In genomic region chr22:37696657-37697539, GRCh38 we compare ENCODE assay signal across 8 cellular contexts. TPM values are rescaled to one million over a fixed set of nuclear protein-coding genes. Genes with fewer than 3 reads are reported as not detected.
DNase-seq lines count a peak whose midpoint lies in the region; ATAC-seq, FAIRE-seq and TF ChIP-seq lines count a peak whose summit lies in the region.

TSS of gene TRIOBP (plus strand) at chr22:37697048. CDS start at chr22:37701366, 4,318 bp downstream.

- H3K27ac Mint-ChIP-seq in activated CD4-positive, alpha-beta T cell treated with anti-CD3 and anti-CD28 coated beads, Interleukin-2, amount 10 ng/mL, durations not matched to agents 24 days and 14 days, result peak within 1 kb of the TSS; percentile 58

- intact Hi-C loops in activated CD4-positive, alpha-beta T cell treated with anti-CD3 and anti-CD28 coated beads, Interleukin-2, amount 10 ng/mL, durations not matched to agents 24 days and 14 days (cut with micrococcal nuclease), result loop anchor here (1.0 kb wide), 1 partner anchor 11 kb away; the partner anchor contains the start of gene NOL12

- FAIRE-seq in urothelium cell line (lab: Jason Lieb, UNC), result no peak

- TF ChIP-seq CTCF in GM10266 (IDR thresholded peaks at IDR 0.05; ENCODE audit: control insufficient read depth, insufficient read depth, low read depth, missing control alignments) (peak; percentile 28), choroid plexus epithelial cell (conservative IDR thresholded peaks at IDR 0.05; ENCODE audit: low read depth, low read length) (peak; percentile 56)

- peak; percentile 84 for ATAC-seq in HG02884 (IDR thresholded peaks at IDR 0.05; ENCODE audit: unreplicated experiment)

- H3K27me3 Mint-ChIP-seq in activated CD4-positive, alpha-beta T cell treated with anti-CD3 and anti-CD28 coated beads, Interleukin-2, amount 10 ng/mL, durations not matched to agents 24 days and 14 days, result no peaks in the 10 kb centered on the region

- H3K4me1 Mint-ChIP-seq in activated CD4-positive, alpha-beta T cell treated with anti-CD3 and anti-CD28 coated beads, Interleukin-2, amount 10 ng/mL, durations not matched to agents 24 days and 14 days, result peaks cover 13% of the 10 kb centered on the region

- no peaks in the 10 kb centered on the region for H3K9me3 Mint-ChIP-seq in activated CD4-positive, alpha-beta T cell treated with anti-CD3 and anti-CD28 coated beads, Interleukin-2, amount 10 ng/mL, durations not matched to agents 24 days and 14 days

- H3K4me3 Mint-ChIP-seq in activated CD4-positive, alpha-beta T cell treated with anti-CD3 and anti-CD28 coated beads, Interleukin-2, amount 10 ng/mL, durations not matched to agents 24 days and 14 days, result peak within 1 kb of the TSS; percentile 75

- peaks cover 18% of the 10 kb centered on the region for H3K36me3 Mint-ChIP-seq in activated CD4-positive, alpha-beta T cell treated with anti-CD3 and anti-CD28 coated beads, Interleukin-2, amount 10 ng/mL, durations not matched to agents 24 days and 14 days (ENCODE audit: low read depth)

- peak; percentile 73 for DNase-seq in GM10266 (ENCODE audit: extremely low spot score)
- DNase-seq in NCI-H2196 treated with DMSO at 0.1 percent for 48 hours (lab: John Stamatoyannopoulos, UW; ENCODE audit: unreplicated experiment), result peak; percentile 87
- peak; percentile 97 for DNase-seq in activated CD4-positive, alpha-beta T cell treated with anti-CD3 and anti-CD28 coated beads, Interleukin-2, amount 10 ng/mL, durations not matched to agents 24 days and 14 days
- DNase-seq in choroid plexus epithelial cell (ENCODE audit: low read depth), result peak; percentile 94
- DNase-seq in kidney tubule cell (ENCODE audit: low spot score), result peak; percentile 93
- peak; percentile 60 to 80 for DNase-seq in stimulated activated CD4-positive, alpha-beta T cell treated with anti-CD3 and anti-CD28 coated beads, Interleukin-1b, Interleukin-23, amount 100 ng/mL, for 4 hours (ENCODE audit: low read depth in 2 of 2)
- DNase-seq in urothelium cell line (ENCODE audit: low spot score), result no peak

- peak within 1 kb of the TSS; percentile 52 for H3K4me3 ChIP-seq in choroid plexus epithelial cell (ENCODE audit: low read depth, low read length)

RNA-seq across cellular contexts. Expression of gene TRIOBP, which starts in this region (rescaled TPM):
- 33.3 and 34.8 TPM in 2 replicates for total RNA-seq in activated CD4-positive, alpha-beta T cell treated with anti-CD3 and anti-CD28 coated beads, Interleukin-2, amount 10 ng/mL, durations not matched to agents 24 days and 14 days
